Comparison of ENCODE assay signal across 28 cellular contexts in the genomic region with DNA sequence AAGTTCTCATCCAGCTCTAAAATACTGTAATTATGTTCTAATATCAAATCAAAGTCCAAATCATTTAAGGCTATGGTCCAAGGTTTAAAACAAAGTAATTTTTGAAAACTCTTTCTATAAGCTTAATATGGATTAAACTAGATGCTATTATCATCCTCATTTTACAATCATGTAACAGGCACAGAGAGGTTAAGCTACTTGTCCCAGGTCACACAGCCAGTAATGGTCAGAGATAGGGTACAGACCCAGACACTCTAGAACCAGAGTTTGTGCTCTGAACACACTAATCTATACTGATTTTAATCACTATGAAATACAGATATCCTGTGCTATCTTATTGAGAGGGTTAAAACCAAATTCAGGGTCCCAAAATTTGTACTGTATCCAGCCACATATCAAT.
"Had no signal": no experiment of that assay in that cellular context is flagged by ENCODE, and none has a peak within 500 bp of the region (broad histone marks: within the 10 kb centered on the region; RNA-seq: fewer than 3 reads in every experiment).

No MANE protein-coding gene starts in this region.

- H3K36me3 ChIP-seq: neural progenitor cell, neutrophil, right atrium auricular region, thyroid gland, transverse colon, vagina had no signal

- H3K36me3 Mint-ChIP-seq: neural progenitor cell had no signal

- H2AFZ ChIP-seq: neural progenitor cell, parathyroid adenoma had no signal

- H3K27me3 ChIP-seq: neural progenitor cell, neutrophil, right atrium auricular region, stomach, testis, thyroid gland, transverse colon, upper lobe of left lung, vagina had no signal

- H3K4me1 ChIP-seq: neural progenitor cell, parathyroid adenoma, psoas muscle, right atrium auricular region, stomach, testis, thyroid gland, vagina had no signal

- ATAC-seq: natural killer cell; psoas muscle; sciatic nerve; stimulated activated naive B cell treated with anti-CD40 and anti-IgM and Interleukin-4, amounts not matched to agents 10 μg/mL and 1 μg/mL and 100 μg/mL, for 72 hours; stimulated activated naive CD8-positive, alpha-beta T cell treated with anti-CD3 and anti-CD28 coated beads, Interleukin-15, Interleukin-2, amounts not matched to agents 100 U/mL and 50 U/mL, for 24 hours had no signal

- H3K4me2 ChIP-seq: neural progenitor cell had no signal

- H3K4me1 Mint-ChIP-seq: nephron progenitor cell, neural progenitor cell had no signal

- H3K4me3 Mint-ChIP-seq: mesothelial cell of epicardium; naive B cell; natural killer cell; nephron progenitor cell; neural progenitor cell; stimulated activated naive B cell treated with anti-CD40 and anti-IgM and Interleukin-4, amounts not matched to agents 10 μg/mL and 1 μg/mL and 100 μg/mL, for 72 hours had no signal

- DNase-seq: islet precursor cell; left ventricle myocardium inferior; mesendoderm; naive B cell; natural killer cell; nephron progenitor cell; occipital lobe; psoas muscle; stimulated activated CD4-positive, alpha-beta T cell treated with anti-CD3 and anti-CD28 coated beads, Interleukin-12 subunit alpha, Interleukin-12 subunit beta, amount 100 ng/mL, for 4 hours; stimulated activated CD4-positive, alpha-beta T cell treated with anti-CD3 and anti-CD28 coated beads, Interleukin-15, amount 100 ng/mL, for 24 hours; stimulated activated CD4-positive, alpha-beta T cell treated with anti-CD3 and anti-CD28 coated beads, Interleukin-2, amount 100 ng/mL, for 24 hours; stimulated activated CD4-positive, alpha-beta T cell treated with anti-CD3 and anti-CD28 coated beads, Interleukin-4, amount 100 ng/mL, for 1 hour; stimulated activated naive B cell treated with anti-CD40 and anti-IgM and Interleukin-4, amounts not matched to agents 10 μg/mL and 1 μg/mL and 100 μg/mL, for 72 hours; stimulated activated naive CD8-positive, alpha-beta T cell treated with anti-CD3 and anti-CD28 coated beads, Interleukin-15, Interleukin-2, amounts not matched to agents 100 U/mL and 50 U/mL, for 24 hours; stomach; testis; thyroid gland; transverse colon; upper lobe of left lung had no signal

- H3K9ac ChIP-seq: neural progenitor cell, parathyroid adenoma had no signal

- H3K79me2 ChIP-seq: parathyroid adenoma had no signal

- H3K4me3 ChIP-seq: left ventricle myocardium inferior, lung, neural progenitor cell, psoas muscle, right atrium auricular region, skin epidermis, stomach, testis, thyroid gland, transverse colon, upper lobe of left lung, vagina had no signal

- H3K27ac ChIP-seq: left ventricle myocardium inferior, neural progenitor cell, neutrophil, parathyroid adenoma, psoas muscle, right atrium auricular region, skin epidermis, stomach, testis, thyroid gland, transverse colon, upper lobe of left lung, vagina had no signal

- H3K9me3 ChIP-seq: left ventricle myocardium inferior, neutrophil, psoas muscle, right atrium auricular region, stomach, testis, thyroid gland, transverse colon, upper lobe of left lung, vagina had no signal

- H3K27me3 Mint-ChIP-seq: naive B cell; stimulated activated naive B cell treated with anti-CD40 and anti-IgM and Interleukin-4, amounts not matched to agents 10 μg/mL and 1 μg/mL and 100 μg/mL, for 72 hours had no signal

- H3K27ac Mint-ChIP-seq: mesothelial cell of epicardium; natural killer cell; nephron progenitor cell; neural progenitor cell; stimulated activated naive B cell treated with anti-CD40 and anti-IgM and Interleukin-4, amounts not matched to agents 10 μg/mL and 1 μg/mL and 100 μg/mL, for 72 hours had no signal
